ENCODE assay signal across 8 cellular contexts in the genomic region with DNA sequence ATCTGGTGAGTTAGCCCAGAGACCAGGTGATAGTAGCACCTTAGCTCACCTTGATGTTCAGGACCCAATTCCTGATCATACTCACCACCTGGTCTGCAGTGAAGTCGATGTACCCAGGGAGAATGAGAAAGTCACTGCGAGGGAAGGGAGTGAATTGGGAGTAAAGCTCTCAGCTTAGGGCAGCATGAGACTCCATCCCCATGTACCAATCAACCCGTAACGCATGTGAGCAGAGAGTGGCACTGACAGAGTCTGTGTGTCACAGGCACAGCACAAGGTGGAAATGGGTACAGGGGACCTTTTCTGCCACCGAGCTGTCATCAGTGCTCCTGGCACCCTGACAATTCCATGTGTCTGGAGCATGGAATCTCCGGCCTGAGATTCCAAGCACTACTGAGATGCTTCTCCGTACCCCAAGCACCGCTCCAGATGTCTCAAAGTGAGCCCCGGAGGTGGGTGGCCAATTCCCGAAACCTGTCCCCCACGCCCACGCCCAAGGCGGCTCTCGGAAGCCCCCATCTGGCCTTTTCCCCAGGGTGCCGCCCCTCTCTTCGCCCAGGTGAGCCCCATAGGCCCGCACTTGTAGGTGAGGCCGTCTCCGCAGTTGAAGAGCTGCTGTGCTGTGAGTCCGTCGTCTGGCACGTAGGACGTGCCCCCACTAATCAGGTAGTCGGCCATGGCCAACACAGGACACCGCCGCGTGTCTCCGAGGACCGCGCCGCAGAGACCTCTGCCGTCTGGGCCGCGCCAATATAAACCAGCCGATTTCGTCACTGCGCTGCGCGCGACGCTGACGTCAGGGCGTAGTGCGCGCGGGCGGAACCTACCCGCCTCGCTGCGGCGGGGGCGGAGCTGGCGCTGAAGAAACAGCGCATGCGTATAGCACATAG. TPM values are rescaled to one million over a fixed set of nuclear protein-coding genes. Genes with fewer than 3 reads are reported as not detected.
DNase-seq lines count a peak whose midpoint lies in the region; ATAC-seq and TF ChIP-seq lines count a peak whose summit lies in the region.

TSS of gene IMPDH2 (minus strand) at position 726 of the 890 bp plus-strand sequence. CDS start at position 678, 48 bp downstream.

- peaks cover 23% of the 10 kb centered on the region for H3F3A ChIP-seq in SU-DHL-6 (ENCODE audit: insufficient read depth)

- intact Hi-C loops in Right ventricle myocardium superior (cut with DNase I), result no loop called here
- intact Hi-C loops in tibial artery (cut with DNase I; ENCODE audit: low total_unique reads), result no loop called here

- H3K4me3 Mint-ChIP-seq in activated naive CD8-positive, alpha-beta T cell treated with anti-CD3 and anti-CD28 coated beads, Interleukin-2, amount 10 ng/mL, durations not matched to agents 7 days and 5 days, result peak within 1 kb of the TSS; percentile 94

- H3K36me3 Mint-ChIP-seq in activated naive CD8-positive, alpha-beta T cell treated with anti-CD3 and anti-CD28 coated beads, Interleukin-2, amount 10 ng/mL, durations not matched to agents 7 days and 5 days, result peaks cover 24% of the 10 kb centered on the region

- H3K4me2 ChIP-seq in SU-DHL-6 (ENCODE audit: low read depth, low read length, poor library complexity, severe bottlenecking) (peak within 1 kb of the TSS; percentile 68), parathyroid adenoma (ENCODE audit: low read length) (peak within 1 kb of the TSS; percentile 83)

- TF ChIP-seq POLR2A in GM10847 (IDR thresholded peaks at IDR 0.05; ENCODE audit: extremely low read depth, insufficient read length), result peak; percentile 99

- H3K9me3 ChIP-seq in SU-DHL-6 (ENCODE audit: insufficient read depth, low read length) (no peaks in the 10 kb centered on the region), parathyroid adenoma (ENCODE audit: control insufficient read depth, low read length) (no peaks in the 10 kb centered on the region), tibial artery (no peaks in the 10 kb centered on the region)

- POLR2A ChIA-PET in activated naive CD8-positive, alpha-beta T cell treated with anti-CD3 and anti-CD28 coated beads, Interleukin-2, amount 10 ng/mL, durations not matched to agents 7 days and 5 days (lab: Charles Lee), result interaction anchor here (0.6 to 2.4 kb wide), 16 partner anchors 8 to 387 kb away, joined by 3 to 28 read pairs (median 4); partner anchors contain the start of genes P4HTM, QRICH1, RHOA and WDR6

- H3K36me3 ChIP-seq in SU-DHL-6 (ENCODE audit: low read length) (peaks cover 15% of the 10 kb centered on the region), parathyroid adenoma (ENCODE audit: control insufficient read depth, insufficient read depth, low read length) (no peaks in the 10 kb centered on the region), tibial artery (peaks cover 38 to 77% (median 59%) of the 10 kb centered on the region in 3 donors)

- no peaks in the 10 kb centered on the region for H3K27me3 ChIP-seq in SU-DHL-6 (ENCODE audit: low read length)
- no peaks in the 10 kb centered on the region for H3K27me3 ChIP-seq in parathyroid adenoma (ENCODE audit: control insufficient read depth, insufficient read depth, low read length)
- H3K27me3 ChIP-seq in tibial artery, result no peaks in the 10 kb centered on the region

- H3K9me3 Mint-ChIP-seq in activated naive CD8-positive, alpha-beta T cell treated with anti-CD3 and anti-CD28 coated beads, Interleukin-2, amount 10 ng/mL, durations not matched to agents 7 days and 5 days, result no peaks in the 10 kb centered on the region

- H3K79me2 ChIP-seq in SU-DHL-6 (ENCODE audit: insufficient read depth, low read length), result peaks cover 19% of the 10 kb centered on the region
- H3K79me2 ChIP-seq in parathyroid adenoma, result peaks cover 3% of the 10 kb centered on the region

- H3K9ac ChIP-seq in SU-DHL-6 (ENCODE audit: low read length), result peak within 1 kb of the TSS; percentile 83
- peak within 1 kb of the TSS; percentile 68 for H3K9ac ChIP-seq in parathyroid adenoma

- H4K20me1 ChIP-seq in SU-DHL-6 (ENCODE audit: low read depth, low read length), result no peaks in the 10 kb centered on the region

- DNase-seq in NCI-H1105 treated with DMSO at 0.1 percent for 48 hours (lab: John Stamatoyannopoulos, UW) (peak; percentile 72), Right ventricle myocardium superior (peak; percentile 98), tibial artery (peak; percentile 91 to 95)
- peak; percentile 96 for DNase-seq in activated naive CD8-positive, alpha-beta T cell treated with anti-CD3 and anti-CD28 coated beads, Interleukin-2, amount 10 ng/mL, durations not matched to agents 7 days and 5 days

- peaks cover 37% of the 10 kb centered on the region for H3K4me1 Mint-ChIP-seq in activated naive CD8-positive, alpha-beta T cell treated with anti-CD3 and anti-CD28 coated beads, Interleukin-2, amount 10 ng/mL, durations not matched to agents 7 days and 5 days

- H3K4me3 ChIP-seq in SU-DHL-6 (ENCODE audit: insufficient read depth, low read length, poor library complexity, severe bottlenecking), result peak within 1 kb of the TSS; percentile 60
- peak within 1 kb of the TSS; percentile 78 for H3K4me3 ChIP-seq in parathyroid adenoma (ENCODE audit: low read depth, low read length)
- peak within 1 kb of the TSS; percentile 63 to 86 for H3K4me3 ChIP-seq in tibial artery

- H3K27ac ChIP-seq in SU-DHL-6 (ENCODE audit: low read depth, low read length) (peak within 1 kb of the TSS; percentile 59), parathyroid adenoma (peak within 1 kb of the TSS; percentile 89), tibial artery (peak within 1 kb of the TSS; percentile 96)

- H3K9me2 ChIP-seq in SU-DHL-6 (replicated peaks; ENCODE audit: insufficient read depth, low read length), result no peaks in the 10 kb centered on the region

- H3K27ac Mint-ChIP-seq in activated naive CD8-positive, alpha-beta T cell treated with anti-CD3 and anti-CD28 coated beads, Interleukin-2, amount 10 ng/mL, durations not matched to agents 7 days and 5 days, result peak within 1 kb of the TSS; percentile 85

- H3K27me3 Mint-ChIP-seq in activated naive CD8-positive, alpha-beta T cell treated with anti-CD3 and anti-CD28 coated beads, Interleukin-2, amount 10 ng/mL, durations not matched to agents 7 days and 5 days, result no peaks in the 10 kb centered on the region

- H3K4me1 ChIP-seq in parathyroid adenoma, result peaks cover 11% of the 10 kb centered on the region
- peaks cover 0 to 19% (median 14%) of the 10 kb centered on the region in 4 donors for H3K4me1 ChIP-seq in tibial artery

- ATAC-seq in HG02623 (IDR thresholded peaks at IDR 0.05; ENCODE audit: unreplicated experiment) (peak; percentile 89), Right ventricle myocardium superior (ENCODE audit: poor library complexity) (peak; percentile 96)
- peak; percentile 92 for ATAC-seq in activated naive CD8-positive, alpha-beta T cell treated with anti-CD3 and anti-CD28 coated beads, Interleukin-2, amount 10 ng/mL, durations not matched to agents 7 days and 5 days (ENCODE audit: low read depth)

- H2AFZ ChIP-seq in SU-DHL-6 (ENCODE audit: low read depth, low read length, severe bottlenecking) (no peak within 1 kb of the TSS), parathyroid adenoma (peak within 1 kb of the TSS; percentile 82)

- TF ChIP-seq CTCF in SU-DHL-6 (IDR thresholded peaks at IDR 0.05; ENCODE audit: insufficient read depth, low read length, poor library complexity, severe bottlenecking), result no peak
- TF ChIP-seq CTCF in parathyroid adenoma (IDR thresholded peaks at IDR 0.05), result peak; percentile 27
- TF ChIP-seq CTCF in tibial artery (IDR thresholded peaks at IDR 0.05), result no peak

RNA-seq across cellular contexts. Expression of gene IMPDH2, which starts in this region (rescaled TPM):
- total RNA-seq in activated naive CD8-positive, alpha-beta T cell treated with anti-CD3 and anti-CD28 coated beads, Interleukin-2, amount 10 ng/mL, durations not matched to agents 7 days and 5 days, result 100 to 1,000 TPM; 145 to 146 TPM
- 58.5 TPM for total RNA-seq in Right ventricle myocardium superior

Comparison
In these comparisons a context has a peak if more than half of its experiments do, and no peak if none do; other contexts are left out.
1. Peak in every context shown above with its lines: DNase-seq, ATAC-seq, H3K4me3 ChIP-seq and H3K27ac ChIP-seq.